Comparison of ENCODE assay signal across 15 cellular contexts in the genomic region with DNA sequence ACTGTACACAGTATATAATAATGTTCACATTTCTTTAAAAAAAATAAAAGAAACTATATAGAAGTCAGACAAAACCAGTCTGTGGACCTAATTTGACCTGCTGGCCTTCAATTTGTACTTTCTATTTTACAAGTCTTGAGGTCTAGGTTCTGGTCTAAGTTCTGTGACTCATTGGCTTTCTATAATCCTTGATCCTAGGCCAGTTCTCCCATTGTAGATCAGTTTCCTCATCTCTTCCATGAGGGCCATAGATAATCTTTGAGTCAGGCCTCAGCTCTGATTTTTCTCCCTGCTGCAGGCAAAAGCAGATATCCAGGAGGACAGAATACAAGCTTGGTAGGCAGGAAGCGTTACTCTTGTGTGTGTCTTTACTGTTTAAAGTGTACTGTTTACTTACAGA.
DNase-seq lines count a peak whose midpoint lies in the region; ATAC-seq and TF ChIP-seq lines count a peak whose summit lies in the region.
"Had no signal": no experiment of that assay in that cellular context is flagged by ENCODE, and none has a peak within 500 bp of the region (broad histone marks: within the 10 kb centered on the region; RNA-seq: fewer than 3 reads in every experiment).

No MANE protein-coding gene starts in this region.

- H3K27me3 ChIP-seq in H7 (ENCODE audit: control insufficient read depth, insufficient read depth, low read length), result no peaks in the 10 kb centered on the region
- H3K27me3 ChIP-seq: BLaER1 treated with 17β-estradiol and CSF1 and Interleukin-3, amounts not matched to agents 10 nM and 100 nM; SJSA1 had no signal

- no peaks in the 10 kb centered on the region for H3K36me3 Mint-ChIP-seq in brain

- peak overlapping the region in 3 of 5 experiments; percentile 28 to 93 (median 44) for H3K27ac Mint-ChIP-seq in brain
- H3K27ac Mint-ChIP-seq: GM23338 had no signal

- no peaks in the 10 kb centered on the region for H3K27me3 Mint-ChIP-seq in brain

- H3K4me3 ChIP-seq in fibroblast of pulmonary artery (replicated peaks; ENCODE audit: low read depth, low read length), result no peak overlapping the region
- H3K4me3 ChIP-seq in H7 (ENCODE audit: insufficient read depth, low read depth, low read length), result no peak overlapping the region
- H3K4me3 ChIP-seq: A549; BLaER1 treated with 17β-estradiol and CSF1 and Interleukin-3, amounts not matched to agents 10 nM and 100 nM; GM23338; SJSA1 had no signal

- DNase-seq in EL (peak; percentile 6), M059J (ENCODE audit: low read depth) (peak; percentile 70), fibroblast of pulmonary artery (ENCODE audit: low read depth) (peak; percentile 15), H7 (no peak)
- no peak for DNase-seq in activated naive CD4-positive, alpha-beta T cell treated with anti-CD3 and anti-CD28 coated beads, Interleukin-2, amount 50 U/mL, for 16 hours
- DNase-seq in stimulated activated CD4-positive, alpha-beta T cell treated with anti-CD3 and anti-CD28 coated beads, Interleukin-4, amount 100 ng/mL, for 4 hours, result no peak
- DNase-seq: NCI-H187 treated with DMSO at 0.1 percent for 48 hours, NCI-H446, NCI-H69 had no signal

- no peak for ATAC-seq in HG02852 (IDR thresholded peaks at IDR 0.05; ENCODE audit: unreplicated experiment)
- ATAC-seq: A549, GM23338 had no signal

- no peak overlapping the region for H3K4me3 Mint-ChIP-seq in brain
- H3K4me3 Mint-ChIP-seq: GM23338 had no signal

- no peaks in the 10 kb centered on the region for H3K4me1 Mint-ChIP-seq in brain

- no peaks in the 10 kb centered on the region for H3K36me3 ChIP-seq in H7 (replicated peaks; ENCODE audit: control insufficient read depth, insufficient read depth, low read length)
- H3K36me3 ChIP-seq: BLaER1 treated with 17β-estradiol and CSF1 and Interleukin-3, amounts not matched to agents 10 nM and 100 nM; SJSA1 had no signal

- peaks cover 0 to 9% (median 3%) of the 10 kb centered on the region in 5 experiments for H3K9me3 Mint-ChIP-seq in brain
- H3K9me3 Mint-ChIP-seq: GM23338 had no signal

- TF ChIP-seq CTCF in brain (conservative IDR thresholded peaks at IDR 0.05), result no peak
- no peak for TF ChIP-seq CTCF in fibroblast of pulmonary artery (IDR thresholded peaks at IDR 0.05; ENCODE audit: low read length, missing control alignments)

Comparison
In these comparisons a context has a peak if more than half of its experiments do, and no peak if none do; other contexts are left out.
1. DNase-seq: peak in EL (single experiment), M059J (single experiment) and fibroblast of pulmonary artery (single experiment); none in activated naive CD4-positive, alpha-beta T cell treated with anti-CD3 and anti-CD28 coated beads, Interleukin-2, amount 50 U/mL, for 16 hours (single experiment), stimulated activated CD4-positive, alpha-beta T cell treated with anti-CD3 and anti-CD28 coated beads, Interleukin-4, amount 100 ng/mL, for 4 hours (0 of 2) and H7 (single experiment).